1 cellular context compared by ENCODE assay signal in genomic region chr16:31713071-31713944, GRCh38.
TF ChIP-seq lines count a peak whose summit lies in the region.

No MANE protein-coding gene starts in this region.

TF ChIP-seq in K562, 482 proteins besides CTCF, POLR2A, EP300 and RAD21 (continued from another document and continues in another):
- TF ChIP-seq SRSF3 (IDR thresholded peaks at IDR 0.05; ENCODE audit: insufficient read depth, low read length) (0 out of 2 replicates have a peak, but pooled peaks have one; percentile 54), CGGBP1 (CRISPR knock-in tag; IDR thresholded peaks at IDR 0.05) (0 out of 2 replicates have a peak, but pooled peaks have one; percentile 62), RBM39 (optimal IDR thresholded peaks at IDR 0.05; ENCODE audit: low read depth, low read length) (no peak), STAT6 (CRISPR knock-in tag; IDR thresholded peaks at IDR 0.05) (no peak), BRF1 (IDR thresholded peaks at IDR 0.05; ENCODE audit: borderline replicate concordance, extremely low read depth, insufficient read length) (no peak), ZBTB12 (CRISPR knock-in tag; IDR thresholded peaks at IDR 0.05) (no peak), PHF21A (IDR thresholded peaks at IDR 0.05; ENCODE audit: borderline replicate concordance, low read depth) (no peak), SAFB (IDR thresholded peaks at IDR 0.05; ENCODE audit: borderline replicate concordance, low read depth, low read length) (no peak), MYC (IDR thresholded peaks at IDR 0.05; ENCODE audit: low read depth, low read length) (no peak), MYC (CRISPR knock-in tag; IDR thresholded peaks at IDR 0.05; ENCODE audit: borderline replicate concordance, low read depth) (no peak), POLR2AphosphoS5 (IDR thresholded peaks at IDR 0.05; ENCODE audit: control insufficient read depth, insufficient read depth, low read depth, low read length) (peak; percentile 93), PTBP1 (IDR thresholded peaks at IDR 0.05; ENCODE audit: low read depth, low read length) (no peak), NBN (IDR thresholded peaks at IDR 0.05; ENCODE audit: low read depth) (no peak), KDM4B (IDR thresholded peaks at IDR 0.05; ENCODE audit: borderline replicate concordance in 2 of 2, low read depth in 1 of 2) (no peak), RFX1 (IDR thresholded peaks at IDR 0.05) (no peak), MEF2D (tag; conservative IDR thresholded peaks at IDR 0.05; ENCODE audit: low read depth) (no peak), MTA3 (IDR thresholded peaks at IDR 0.05; ENCODE audit: borderline replicate concordance) (0 out of 2 replicates have a peak, but pooled peaks have one; percentile 49), ZNF23 (CRISPR knock-in tag; IDR thresholded peaks at IDR 0.05) (no peak), HSF4 (CRISPR knock-in tag; IDR thresholded peaks at IDR 0.05; ENCODE audit: borderline replicate concordance) (no peak), MLX (CRISPR knock-in tag; conservative IDR thresholded peaks at IDR 0.05) (no peak), MCM7 (IDR thresholded peaks at IDR 0.05) (no peak), ZNF511 (CRISPR knock-in tag; IDR thresholded peaks at IDR 0.05) (no peak), MAZ (CRISPR knock-in tag; conservative IDR thresholded peaks at IDR 0.05 in 1 of 2, IDR thresholded peaks at IDR 0.05 in 1 of 2) (peak in 1 of 2 experiments; percentile 58; a peak in 2 of 4 replicates), EP400 (IDR thresholded peaks at IDR 0.05) (peak; percentile 63), RBM14 (IDR thresholded peaks at IDR 0.05; ENCODE audit: borderline replicate concordance, insufficient read depth, low read depth, low read length) (no peak), MCM3 (IDR thresholded peaks at IDR 0.05) (no peak), ZNF274 (IDR thresholded peaks at IDR 0.05; ENCODE audit: borderline replicate concordance, low read depth, low read length) (no peak), ZNF143 (CRISPR knock-in tag; IDR thresholded peaks at IDR 0.05) (no peak), ARID4B (CRISPR knock-in tag; IDR thresholded peaks at IDR 0.05) (0 out of 2 replicates have a peak, but pooled peaks have one; percentile 51), PTRF (tag; IDR thresholded peaks at IDR 0.05) (no peak), ZNF146 (CRISPR knock-in tag; IDR thresholded peaks at IDR 0.05; ENCODE audit: unreplicated experiment) (no peak), ZBTB34 (CRISPR knock-in tag; IDR thresholded peaks at IDR 0.05) (no peak), TBL1XR1 (IDR thresholded peaks at IDR 0.05; ENCODE audit: low read length in 2 of 2) (no peak), ZNF75A (CRISPR knock-in tag; IDR thresholded peaks at IDR 0.05) (no peak), MECOM (CRISPR knock-in tag; IDR thresholded peaks at IDR 0.05) (no peak), ERF (CRISPR knock-in tag; IDR thresholded peaks at IDR 0.05) (peak; percentile 55; the same call in 1 of the 2 replicates), GATAD2A (IDR thresholded peaks at IDR 0.05) (no peak), ETV6 (IDR thresholded peaks at IDR 0.05; ENCODE audit: borderline replicate concordance in 1 of 2, low read depth in 2 of 2, low read length in 1 of 2) (no peak), ETV6 (CRISPR knock-in tag; IDR thresholded peaks at IDR 0.05; ENCODE audit: borderline replicate concordance) (no peak), NFIX (CRISPR knock-in tag; IDR thresholded peaks at IDR 0.05; ENCODE audit: low read depth) (no peak), SP1 (CRISPR knock-in tag; IDR thresholded peaks at IDR 0.05) (no peak; the same call in 1 of the 2 replicates), GABPB2 (CRISPR knock-in tag; conservative IDR thresholded peaks at IDR 0.05) (no peak), ZNF212 (CRISPR knock-in tag; IDR thresholded peaks at IDR 0.05) (no peak), BHLHE40 (IDR thresholded peaks at IDR 0.05; ENCODE audit: low read length) (no peak), HINFP (tag; conservative IDR thresholded peaks at IDR 0.05; ENCODE audit: low read depth) (0 out of 2 replicates have a peak, but pooled peaks have one; percentile 23), ZC3H4 (CRISPR knock-in tag; IDR thresholded peaks at IDR 0.05; ENCODE audit: borderline replicate concordance) (peak; percentile 63; the same call in 1 of the 2 replicates), LARP7 (IDR thresholded peaks at IDR 0.05) (no peak), GMEB1 (CRISPR knock-in tag; IDR thresholded peaks at IDR 0.05) (no peak), ZBTB2 (IDR thresholded peaks at IDR 0.05) (no peak), IRF1 (CRISPR knock-in tag; IDR thresholded peaks at IDR 0.05; ENCODE audit: borderline replicate concordance) (no peak), TBP (optimal IDR thresholded peaks at IDR 0.05; ENCODE audit: low read depth, low read length) (peak; percentile 94), ZNF232 (CRISPR knock-in tag; IDR thresholded peaks at IDR 0.05) (peak; percentile 93), ZNF584 (CRISPR knock-in tag; IDR thresholded peaks at IDR 0.05; ENCODE audit: low read depth) (no peak), ZNF174 (CRISPR knock-in tag; IDR thresholded peaks at IDR 0.05) (no peak), RBM34 (IDR thresholded peaks at IDR 0.05; ENCODE audit: borderline replicate concordance, insufficient read depth, low read length) (no peak), STAT5B (CRISPR knock-in tag; IDR thresholded peaks at IDR 0.05) (no peak)
